In the genomic region with DNA sequence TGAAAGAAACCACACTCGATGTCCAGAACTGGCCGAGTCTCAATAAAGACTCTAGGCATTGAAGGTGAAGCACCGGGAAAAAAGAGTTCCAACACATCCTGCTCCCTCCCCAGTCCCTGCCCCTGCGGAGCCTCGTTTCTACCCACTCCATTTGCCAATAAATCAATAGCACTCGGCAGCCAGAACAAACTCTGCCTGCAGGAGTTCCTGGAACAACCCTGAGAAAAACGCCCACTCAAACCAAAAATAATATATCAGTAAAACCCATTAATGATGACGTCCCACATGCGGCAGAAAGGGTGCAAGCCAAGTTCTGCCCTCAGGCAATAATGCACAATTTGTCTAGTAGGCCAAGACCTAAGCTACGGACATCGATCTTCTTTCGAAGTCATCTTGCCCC, we compare ENCODE assay signal across 15 cellular contexts. TPM values are rescaled to one million over a fixed set of nuclear protein-coding genes. Genes with fewer than 3 reads are reported as not detected.
A peak's percentile ranks its signal among the peaks of the same experiment; 100 is the strongest.
DNase-seq lines count a peak whose midpoint lies in the region; ATAC-seq and TF ChIP-seq lines count a peak whose summit lies in the region.
"Had no signal": no experiment of that assay in that cellular context is flagged by ENCODE, and none has a peak within 500 bp of the region (broad histone marks: within the 10 kb centered on the region; RNA-seq: fewer than 3 reads in every experiment).

No MANE protein-coding gene starts in this region.

- H3K27me3 ChIP-seq in gastroesophageal sphincter = no peaks in the 10 kb centered on the region
- H3K27me3 ChIP-seq: BLaER1 treated with 17β-estradiol and CSF1 and Interleukin-3, amounts not matched to agents 10 nM and 100 nM had no signal

- ATAC-seq in WTC11 = no peak
- ATAC-seq in gastroesophageal sphincter = no peak
- ATAC-seq: CD8-positive, alpha-beta T cell had no signal

- no peaks in the 10 kb centered on the region for H3K9me3 Mint-ChIP-seq in WTC11
- H3K9me3 Mint-ChIP-seq in glutamatergic neuron (ENCODE audit: unreplicated experiment) = no peaks in the 10 kb centered on the region
- H3K9me3 Mint-ChIP-seq: CD8-positive, alpha-beta T cell; HFFc6 had no signal

- TF ChIP-seq EP300 in gastroesophageal sphincter (IDR thresholded peaks at IDR 0.05) = no peak

- H3K4me1 Mint-ChIP-seq in WTC11 (no peaks in the 10 kb centered on the region), glutamatergic neuron (ENCODE audit: low read depth, unreplicated experiment) (peaks cover 2% of the 10 kb centered on the region)
- H3K4me1 Mint-ChIP-seq: B cell had no signal

- DNase-seq in WTC11 (ENCODE audit: low spot score) (no peak), glutamatergic neuron (no peak), putamen (ENCODE audit: low spot score) (peak; percentile 45), SW 1271 (lab: John Stamatoyannopoulos, UW) (no peak), NCI-H2081 treated with DMSO at 0.1 percent for 48 hours (lab: John Stamatoyannopoulos, UW) (no peak)
- DNase-seq: Calu3; CD8-positive, alpha-beta T cell; DMS79 treated with DMSO at 0.1 percent for 48 hours; GF-D8; HFFc6 had no signal

- peak overlapping the region; percentile 77; the same call in 1 of the 2 replicates for H3K27ac Mint-ChIP-seq in WTC11
- H3K27ac Mint-ChIP-seq in glutamatergic neuron (ENCODE audit: unreplicated experiment) = peak overlapping the region; percentile 73
- H3K27ac Mint-ChIP-seq: B cell; CD8-positive, alpha-beta T cell; HFFc6 had no signal

- H3K36me3 ChIP-seq in HEK293 (ENCODE audit: control insufficient read depth in 2 of 2, insufficient read depth in 1 of 2, low read length in 2 of 2) = peaks cover 60 to 85% of the 10 kb centered on the region in 2 experiments
- peaks cover 0 to 100% of the 10 kb centered on the region in 2 donors for H3K36me3 ChIP-seq in gastroesophageal sphincter

- CTCF ChIA-PET in HEK293 (lab: Yijun Ruan, JAX) (interaction anchor here (0.6 to 2.1 kb wide), 4 partner anchors 20 to 248 kb away, joined by 3 to 9 read pairs (median 5); no protein-coding TSS in a partner anchor), WTC11 (lab: Charles Lee) (interaction anchor here (0.9 kb wide), 1 partner anchor 8 kb away, joined by 3 read pairs; no protein-coding TSS in a partner anchor)

- H3K36me3 Mint-ChIP-seq in WTC11 (peaks cover 59% of the 10 kb centered on the region), glutamatergic neuron (ENCODE audit: unreplicated experiment) (peaks cover 11% of the 10 kb centered on the region)

- H3K27me3 Mint-ChIP-seq in WTC11 (ENCODE audit: low read depth) (no peaks in the 10 kb centered on the region), glutamatergic neuron (ENCODE audit: unreplicated experiment) (peaks cover 1% of the 10 kb centered on the region)
- H3K27me3 Mint-ChIP-seq: B cell had no signal

- H3K9me3 ChIP-seq in HEK293 (ENCODE audit: control insufficient read depth, insufficient read depth, low read depth, low read length) = no peaks in the 10 kb centered on the region
- H3K9me3 ChIP-seq in gastroesophageal sphincter = no peaks in the 10 kb centered on the region
- H3K9me3 ChIP-seq: BLaER1 treated with 17β-estradiol and CSF1 and Interleukin-3, amounts not matched to agents 10 nM and 100 nM had no signal

- no peak overlapping the region for H3K4me3 ChIP-seq in HEK293 (ENCODE audit: low read depth, low read length)
- H3K4me3 ChIP-seq in gastroesophageal sphincter = no peak overlapping the region
- H3K4me3 ChIP-seq: BLaER1 treated with 17β-estradiol and CSF1 and Interleukin-3, amounts not matched to agents 10 nM and 100 nM had no signal

- TF ChIP-seq POLR2A in gastroesophageal sphincter (IDR thresholded peaks at IDR 0.05) = no peak

- TF ChIP-seq CTCF in HEK293 (tag by site-specific recombination; IDR thresholded peaks at IDR 0.05) (no peak), WTC11 (IDR thresholded peaks at IDR 0.05) (no peak), glutamatergic neuron (IDR thresholded peaks at IDR 0.05; ENCODE audit: partially characterized antibody, unreplicated experiment) (no peak), gastroesophageal sphincter (IDR thresholded peaks at IDR 0.05) (no peak)

- POLR2A ChIA-PET in HEK293 (lab: Yijun Ruan, JAX) (no interaction called here), WTC11 (lab: Charles Lee) (no interaction called here)

- H3K4me1 ChIP-seq in HEK293 (ENCODE audit: control insufficient read depth, insufficient read depth, low read length) (no peaks in the 10 kb centered on the region), gastroesophageal sphincter (no peaks in the 10 kb centered on the region)

- 70 to 77% methylated on average over 8 to 12 of the region's 12 CpGs for WGBS in gastroesophageal sphincter (ENCODE audit: low coverage in 1 of 2), 2 donors

- no peak overlapping the region for H3K27ac ChIP-seq in HEK293 (ENCODE audit: extremely low read depth, low read depth, low read length)
- no peak overlapping the region for H3K27ac ChIP-seq in gastroesophageal sphincter
- H3K27ac ChIP-seq: BLaER1 treated with 17β-estradiol and CSF1 and Interleukin-3, amounts not matched to agents 10 nM and 100 nM; HL-60 had no signal

- no peak overlapping the region for H3K4me3 Mint-ChIP-seq in WTC11
- no peak overlapping the region for H3K4me3 Mint-ChIP-seq in glutamatergic neuron (ENCODE audit: unreplicated experiment)
- H3K4me3 Mint-ChIP-seq: B cell; CD8-positive, alpha-beta T cell; HFFc6 had no signal

TF ChIP-seq in HEK293, 187 proteins besides CTCF, POLR2A, EP300 and RAD21:
- peak; percentile 56 for TF ChIP-seq EGR2 (tag by site-specific recombination; IDR thresholded peaks at IDR 0.05; ENCODE audit: low read depth)
- no peak for TF ChIP-seq ZNF155 (tag by site-specific recombination; IDR thresholded peaks at IDR 0.05)
- peak; percentile 50 for TF ChIP-seq ZFHX2 (tag by site-specific recombination; conservative IDR thresholded peaks at IDR 0.05)

TF ChIP-seq in WTC11, 78 proteins besides CTCF, POLR2A, EP300 and RAD21 (continues in another document):
- TF ChIP-seq, protein P1, sequence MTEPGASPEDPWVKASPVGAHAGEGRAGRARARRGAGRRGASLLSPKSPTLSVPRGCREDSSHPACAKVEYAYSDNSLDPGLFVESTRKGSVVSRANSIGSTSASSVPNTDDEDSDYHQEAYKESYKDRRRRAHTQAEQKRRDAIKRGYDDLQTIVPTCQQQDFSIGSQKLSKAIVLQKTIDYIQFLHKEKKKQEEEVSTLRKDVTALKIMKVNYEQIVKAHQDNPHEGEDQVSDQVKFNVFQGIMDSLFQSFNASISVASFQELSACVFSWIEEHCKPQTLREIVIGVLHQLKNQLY (CRISPR knock-in tag; IDR thresholded peaks at IDR 0.05) = no peak
- TF ChIP-seq SP1 (CRISPR knock-in tag; conservative IDR thresholded peaks at IDR 0.05) (no peak), GRHL2 (CRISPR knock-in tag; IDR thresholded peaks at IDR 0.05; ENCODE audit: insufficient replicate concordance, severe bottlenecking) (no peak), TEAD4 (CRISPR knock-in tag; IDR thresholded peaks at IDR 0.05) (no peak), NFYB (CRISPR knock-in tag; conservative IDR thresholded peaks at IDR 0.05; ENCODE audit: low read depth) (no peak), ZNF232 (CRISPR knock-in tag; IDR thresholded peaks at IDR 0.05) (no peak), RORB (CRISPR knock-in tag; IDR thresholded peaks at IDR 0.05) (no peak), HMGA2 (CRISPR knock-in tag; IDR thresholded peaks at IDR 0.05) (no peak)
- TF ChIP-seq, protein P2, sequence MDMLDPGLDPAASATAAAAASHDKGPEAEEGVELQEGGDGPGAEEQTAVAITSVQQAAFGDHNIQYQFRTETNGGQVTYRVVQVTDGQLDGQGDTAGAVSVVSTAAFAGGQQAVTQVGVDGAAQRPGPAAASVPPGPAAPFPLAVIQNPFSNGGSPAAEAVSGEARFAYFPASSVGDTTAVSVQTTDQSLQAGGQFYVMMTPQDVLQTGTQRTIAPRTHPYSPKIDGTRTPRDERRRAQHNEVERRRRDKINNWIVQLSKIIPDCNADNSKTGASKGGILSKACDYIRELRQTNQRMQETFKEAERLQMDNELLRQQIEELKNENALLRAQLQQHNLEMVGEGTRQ (CRISPR knock-in tag; IDR thresholded peaks at IDR 0.05) = no peak
- TF ChIP-seq, protein P3, sequence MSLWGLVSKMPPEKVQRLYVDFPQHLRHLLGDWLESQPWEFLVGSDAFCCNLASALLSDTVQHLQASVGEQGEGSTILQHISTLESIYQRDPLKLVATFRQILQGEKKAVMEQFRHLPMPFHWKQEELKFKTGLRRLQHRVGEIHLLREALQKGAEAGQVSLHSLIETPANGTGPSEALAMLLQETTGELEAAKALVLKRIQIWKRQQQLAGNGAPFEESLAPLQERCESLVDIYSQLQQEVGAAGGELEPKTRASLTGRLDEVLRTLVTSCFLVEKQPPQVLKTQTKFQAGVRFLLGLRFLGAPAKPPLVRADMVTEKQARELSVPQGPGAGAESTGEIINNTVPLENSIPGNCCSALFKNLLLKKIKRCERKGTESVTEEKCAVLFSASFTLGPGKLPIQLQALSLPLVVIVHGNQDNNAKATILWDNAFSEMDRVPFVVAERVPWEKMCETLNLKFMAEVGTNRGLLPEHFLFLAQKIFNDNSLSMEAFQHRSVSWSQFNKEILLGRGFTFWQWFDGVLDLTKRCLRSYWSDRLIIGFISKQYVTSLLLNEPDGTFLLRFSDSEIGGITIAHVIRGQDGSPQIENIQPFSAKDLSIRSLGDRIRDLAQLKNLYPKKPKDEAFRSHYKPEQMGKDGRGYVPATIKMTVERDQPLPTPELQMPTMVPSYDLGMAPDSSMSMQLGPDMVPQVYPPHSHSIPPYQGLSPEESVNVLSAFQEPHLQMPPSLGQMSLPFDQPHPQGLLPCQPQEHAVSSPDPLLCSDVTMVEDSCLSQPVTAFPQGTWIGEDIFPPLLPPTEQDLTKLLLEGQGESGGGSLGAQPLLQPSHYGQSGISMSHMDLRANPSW (CRISPR knock-in tag; conservative IDR thresholded peaks at IDR 0.05; ENCODE audit: low read depth) = no peak
- TF ChIP-seq, protein P4, sequence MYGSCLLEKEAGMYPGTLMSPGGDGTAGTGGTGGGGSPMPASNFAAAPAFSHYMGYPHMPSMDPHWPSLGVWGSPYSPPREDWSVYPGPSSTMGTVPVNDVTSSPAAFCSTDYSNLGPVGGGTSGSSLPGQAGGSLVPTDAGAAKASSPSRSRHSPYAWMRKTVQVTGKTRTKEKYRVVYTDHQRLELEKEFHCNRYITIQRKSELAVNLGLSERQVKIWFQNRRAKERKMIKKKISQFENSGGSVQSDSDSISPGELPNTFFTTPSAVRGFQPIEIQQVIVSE (CRISPR knock-in tag; IDR thresholded peaks at IDR 0.05; ENCODE audit: borderline replicate concordance) = no peak

RNA-seq across cellular contexts. Expression of a gene that starts 41.0 kb away (rescaled TPM):
- total RNA-seq in WTC11 (2021) = 89.5 to 98.3 TPM (median 93.9 TPM) in 3 replicates
- 122 TPM for total RNA-seq in glutamatergic neuron (ENCODE audit: unreplicated experiment)
- 100 to 1,000 TPM; 115 to 197 (median 132) TPM for total RNA-seq in gastroesophageal sphincter

RNA-seq across cellular contexts. Expression of a gene that starts 53.0 kb away (rescaled TPM):
- 48.6 to 55.7 TPM (median 55.4 TPM) in 3 replicates for total RNA-seq in WTC11 (2021)
- total RNA-seq in glutamatergic neuron (ENCODE audit: unreplicated experiment) = 15.3 TPM
- 10 to 100 TPM; 43.5 to 63.3 (median 52.6) TPM for total RNA-seq in gastroesophageal sphincter

RNA-seq across cellular contexts. Expression of a gene that starts 53.6 kb away (rescaled TPM):
- 0.24 to 0.41 TPM (median 0.37 TPM) in 3 replicates for total RNA-seq in WTC11 (2021)
- total RNA-seq in glutamatergic neuron (ENCODE audit: unreplicated experiment) = not detected
- 1 to 10 TPM in 3 of 4 donors, under 1 TPM in 1; 0.54 to 4.5 (median 2.6) TPM for total RNA-seq in gastroesophageal sphincter
